In the genomic region with DNA sequence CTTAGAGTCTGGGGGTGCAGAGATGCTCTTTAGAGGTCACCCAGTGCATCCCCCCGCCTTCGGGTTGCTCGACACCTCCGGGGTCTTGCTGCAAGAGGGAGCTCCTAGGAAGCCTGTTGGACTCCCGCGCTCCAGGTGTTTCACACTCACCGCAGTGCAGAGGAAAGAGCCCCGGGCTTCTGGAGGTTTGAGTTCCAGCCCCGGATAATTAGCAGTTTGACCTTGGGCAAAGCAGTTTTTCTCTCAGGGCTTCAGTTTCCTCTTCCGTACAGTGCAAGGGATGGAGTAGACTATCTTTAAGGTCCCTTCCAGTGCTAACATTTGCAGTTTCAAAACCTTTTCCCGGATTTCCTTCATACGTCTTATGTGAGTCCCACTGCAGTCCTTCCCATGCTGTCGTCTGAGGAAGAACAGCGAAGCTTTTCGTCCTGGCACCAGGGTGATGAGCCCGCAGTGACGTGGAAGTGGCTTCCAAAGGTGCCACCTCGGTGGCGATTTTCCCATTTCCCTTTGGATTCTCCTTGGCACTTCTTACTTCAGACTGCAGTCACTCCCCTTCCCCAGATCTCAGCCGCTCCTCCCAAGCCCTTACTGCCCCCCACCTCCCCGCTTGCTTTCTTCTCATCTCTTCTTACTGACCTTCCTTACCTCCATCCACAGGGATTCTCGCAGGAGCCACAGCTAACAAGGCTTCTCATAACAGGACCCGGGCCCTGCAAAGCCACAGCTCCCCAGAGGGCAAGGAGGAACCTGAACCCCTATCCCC, we compare ENCODE assay signal across 8 cellular contexts. TPM values are rescaled to one million over a fixed set of nuclear protein-coding genes. Genes with fewer than 3 reads are reported as not detected.
DNase-seq lines count a peak whose midpoint lies in the region; ATAC-seq and TF ChIP-seq lines count a peak whose summit lies in the region.

No MANE protein-coding gene starts in this region.

- TF ChIP-seq POLR2A in adrenal gland (IDR thresholded peaks at IDR 0.05) (peak in 1 of 2 donors; percentile 35), testis (IDR thresholded peaks at IDR 0.05) (no peak)

- DNase-seq in AG04450 (ENCODE audit: low read depth, low spot score), result no peak
- DNase-seq in adrenal gland, result peak in 5 of 7 donors; percentile 49 to 69 (median 53)
- DNase-seq in testis, result no peak
- no peak for DNase-seq in left lobe of liver (ENCODE audit: low spot score)
- DNase-seq in D341Med (ENCODE audit: low spot score), result no peak

- H3K36me3 ChIP-seq in HEK293 (ENCODE audit: control insufficient read depth in 2 of 2, insufficient read depth in 1 of 2, low read length in 2 of 2) (peaks cover 7 to 55% of the 10 kb centered on the region in 2 experiments; a peak in 2 of 3 replicates), adrenal gland (replicated peaks in 1 of 2) (peaks cover 0 to 46% of the 10 kb centered on the region in 2 donors), testis (ENCODE audit: low read depth, missing control alignments) (no peaks in the 10 kb centered on the region)

- 4 to 7% (median 6%) methylated on average over 17 to 23 of the region's 23 CpGs for WGBS in adrenal gland, 4 donors
- 4 to 5% methylated on average over 19 to 23 of the region's 23 CpGs for WGBS in testis, 2 donors

- H3K4me3 ChIP-seq in AG04450 (ENCODE audit: low read depth, low read length) (peak overlapping the region; percentile 96), HEK293 (ENCODE audit: low read depth, low read length) (peak overlapping the region; percentile 76), adrenal gland (peak overlapping the region; percentile 37 to 95 (median 78)), testis (peak overlapping the region; percentile 76 to 92)

- CTCF ChIA-PET in AG04450 (lab: Charles Lee) (interaction anchor here (0.6 to 4.9 kb wide), 16 partner anchors 8 to 196 kb away, joined by 3 to 73 read pairs (median 4); a partner anchor contains a TSS), HEK293 (lab: Yijun Ruan, JAX) (interaction anchor here (0.6 to 7.3 kb wide), 29 partner anchors 9 to 1008 kb away, joined by 3 to 89 read pairs (median 4); a partner anchor contains a TSS)

- POLR2A ChIA-PET in AG04450 (lab: Yijun Ruan, JAX) (interaction anchor here (0.6 to 3.0 kb wide), 6 partner anchors 12 to 388 kb away, joined by 3 to 17 read pairs (median 4); no protein-coding TSS in a partner anchor), HEK293 (lab: Yijun Ruan, JAX) (interaction anchor here (0.6 to 4.3 kb wide), 20 partner anchors 9 to 440 kb away, joined by 3 to 29 read pairs (median 6); a partner anchor contains a TSS)

- intact Hi-C loops in adrenal gland (cut with DNase I) (no loop called here), testis (cut with DNase I; ENCODE audit: low total_unique reads) (no loop called here)

- H3K27ac ChIP-seq in AG04450 (ENCODE audit: low read depth, low read length) (no peak overlapping the region), HEK293 (ENCODE audit: extremely low read depth, low read depth, low read length) (peak overlapping the region; percentile 72; the same call in 1 of the 2 replicates), adrenal gland (peak overlapping the region in 4 of 5 donors; percentile 14 to 72 (median 26)), layer of hippocampus (ENCODE audit: low read depth, low read length) (peak overlapping the region; percentile 82), testis (peak overlapping the region in 1 of 2 donors; percentile 69)

- TF ChIP-seq CTCF in AG04450 (IDR thresholded peaks at IDR 0.05; ENCODE audit: low read depth, low read length), result no peak
- no peak for TF ChIP-seq CTCF in HEK293 (tag by site-specific recombination; IDR thresholded peaks at IDR 0.05)
- no peak for TF ChIP-seq CTCF in adrenal gland (IDR thresholded peaks at IDR 0.05)
- TF ChIP-seq CTCF in testis (IDR thresholded peaks at IDR 0.05), result no peak

- H3K27me3 ChIP-seq in AG04450 (ENCODE audit: control insufficient read depth, insufficient read depth, low read length) (no peaks in the 10 kb centered on the region), adrenal gland (no peaks in the 10 kb centered on the region), layer of hippocampus (ENCODE audit: control insufficient read depth, insufficient read depth, low read length) (no peaks in the 10 kb centered on the region), testis (no peaks in the 10 kb centered on the region)

- no peaks in the 10 kb centered on the region; the same call in 1 of the 2 replicates for H3K9me3 ChIP-seq in AG04450 (ENCODE audit: control insufficient read depth, insufficient read depth, low read length)
- H3K9me3 ChIP-seq in HEK293 (ENCODE audit: control insufficient read depth, insufficient read depth, low read depth, low read length), result no peaks in the 10 kb centered on the region
- no peaks in the 10 kb centered on the region for H3K9me3 ChIP-seq in adrenal gland (replicated peaks in 1 of 3)
- no peaks in the 10 kb centered on the region for H3K9me3 ChIP-seq in testis

- H3K4me1 ChIP-seq in HEK293 (ENCODE audit: control insufficient read depth, insufficient read depth, low read length), result peaks cover 3% of the 10 kb centered on the region; the same call in 1 of the 2 replicates
- H3K4me1 ChIP-seq in adrenal gland (replicated peaks in 1 of 2), result peaks cover 12 to 31% of the 10 kb centered on the region in 2 donors
- H3K4me1 ChIP-seq in testis, result peaks cover 30% of the 10 kb centered on the region

- ATAC-seq in HG02588 (IDR thresholded peaks at IDR 0.05; ENCODE audit: unreplicated experiment) (no peak), left lobe of liver (no peak)

TF ChIP-seq in HEK293, 187 proteins besides CTCF, POLR2A, EP300 and RAD21:
- TF ChIP-seq ZNF335 (tag by site-specific recombination; conservative IDR thresholded peaks at IDR 0.05) (peak; percentile 70), MZF1 (tag by site-specific recombination; IDR thresholded peaks at IDR 0.05; ENCODE audit: borderline replicate concordance) (no peak), ZBTB20 (tag by site-specific recombination; IDR thresholded peaks at IDR 0.05) (peak; percentile 10; the same call in 1 of the 2 replicates), ZNF660 (tag by site-specific recombination; IDR thresholded peaks at IDR 0.05) (no peak), ZNF16 (tag by site-specific recombination; IDR thresholded peaks at IDR 0.05; ENCODE audit: low read depth) (no peak)
- TF ChIP-seq, protein P1, sequence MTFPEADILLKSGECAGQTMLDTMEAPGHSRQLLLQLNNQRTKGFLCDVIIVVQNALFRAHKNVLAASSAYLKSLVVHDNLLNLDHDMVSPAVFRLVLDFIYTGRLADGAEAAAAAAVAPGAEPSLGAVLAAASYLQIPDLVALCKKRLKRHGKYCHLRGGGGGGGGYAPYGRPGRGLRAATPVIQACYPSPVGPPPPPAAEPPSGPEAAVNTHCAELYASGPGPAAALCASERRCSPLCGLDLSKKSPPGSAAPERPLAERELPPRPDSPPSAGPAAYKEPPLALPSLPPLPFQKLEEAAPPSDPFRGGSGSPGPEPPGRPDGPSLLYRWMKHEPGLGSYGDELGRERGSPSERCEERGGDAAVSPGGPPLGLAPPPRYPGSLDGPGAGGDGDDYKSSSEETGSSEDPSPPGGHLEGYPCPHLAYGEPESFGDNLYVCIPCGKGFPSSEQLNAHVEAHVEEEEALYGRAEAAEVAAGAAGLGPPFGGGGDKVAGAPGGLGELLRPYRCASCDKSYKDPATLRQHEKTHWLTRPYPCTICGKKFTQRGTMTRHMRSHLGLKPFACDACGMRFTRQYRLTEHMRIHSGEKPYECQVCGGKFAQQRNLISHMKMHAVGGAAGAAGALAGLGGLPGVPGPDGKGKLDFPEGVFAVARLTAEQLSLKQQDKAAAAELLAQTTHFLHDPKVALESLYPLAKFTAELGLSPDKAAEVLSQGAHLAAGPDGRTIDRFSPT (tag by site-specific recombination; IDR thresholded peaks at IDR 0.05), result no peak

RNA-seq across cellular contexts. Expression of a gene that starts 0.6 kb away (rescaled TPM):
- polyA plus RNA-seq in AG04450 (2011; rRNA removed) (32.1 and 45.9 TPM in 2 replicates), adrenal gland (100 to 1,000 TPM in 2 of 3 donors, 10 to 100 TPM in 1; 56.9 to 181 (median 139) TPM), testis (ENCODE audit: insufficient read depth, low read depth, low replicate concordance) (90.7 TPM)
- polyA minus RNA-seq in AG04450 (2011; rRNA and poly(A)+ RNA removed), result 12.6 and 18.3 TPM in 2 replicates
- total RNA-seq in adrenal gland (100 to 1,000 TPM in 3 of 8 donors, 10 to 100 TPM in 5; 48.8 to 118 (median 87.4) TPM), testis (10 to 100 TPM; 79.3 to 84.2 TPM), left lobe of liver (102 TPM)

RNA-seq across cellular contexts. Expression of a gene that starts 1.0 kb away (rescaled TPM):
- polyA plus RNA-seq in AG04450 (2011; rRNA removed) (51.6 and 55.1 TPM in 2 replicates), adrenal gland (100 to 1,000 TPM in 1 of 3 donors, 10 to 100 TPM in 2; 54.8 to 129 (median 89.0) TPM), testis (ENCODE audit: insufficient read depth, low read depth, low replicate concordance) (112 TPM)
- 38.3 and 49.8 TPM in 2 replicates for polyA minus RNA-seq in AG04450 (2011; rRNA and poly(A)+ RNA removed)
- total RNA-seq in adrenal gland (100 to 1,000 TPM in 5 of 8 donors, 10 to 100 TPM in 3; 84.9 to 314 (median 110) TPM), testis (100 to 1,000 TPM; 154 to 177 TPM), left lobe of liver (43.9 TPM)

RNA-seq across cellular contexts. Expression of a gene that starts 10.1 kb away (rescaled TPM):
- polyA plus RNA-seq in AG04450 (2011; rRNA removed) (0.05 TPM in 1 of 2 replicates, not detected in the other), adrenal gland (1 to 10 TPM in 2 of 3 donors, under 1 TPM in 1; 0.11 to 4.0 (median 2.1) TPM), testis (ENCODE audit: insufficient read depth, low read depth, low replicate concordance) (3.4 TPM)
- polyA minus RNA-seq in AG04450 (2011; rRNA and poly(A)+ RNA removed), result 0.17 and 0.23 TPM in 2 replicates
- total RNA-seq in adrenal gland (10 to 100 TPM in 1 of 8 donors, 1 to 10 TPM in 7; 2.6 to 15.3 (median 4.1) TPM), testis (1 to 10 TPM; 1.5 to 1.8 TPM), left lobe of liver (1.3 TPM)

RNA-seq across cellular contexts. Expression of a gene that starts 21.4 kb away (rescaled TPM):
- polyA plus RNA-seq in AG04450 (2011; rRNA removed) (91.4 and 105 TPM in 2 replicates), adrenal gland (100 to 1,000 TPM in 1 of 3 donors, 10 to 100 TPM in 2; 25.7 to 201 (median 63.8) TPM), testis (ENCODE audit: insufficient read depth, low read depth, low replicate concordance) (77.6 TPM)
- 70.2 and 73.1 TPM in 2 replicates for polyA minus RNA-seq in AG04450 (2011; rRNA and poly(A)+ RNA removed)
- total RNA-seq in adrenal gland (100 to 1,000 TPM; 185 to 293 (median 214) TPM), testis (10 to 100 TPM; 59.9 to 81.0 TPM), left lobe of liver (117 TPM)

RNA-seq across cellular contexts. Expression of a gene that starts 53.9 kb away (rescaled TPM):
- polyA plus RNA-seq in AG04450 (2011; rRNA removed) (548 and 666 TPM in 2 replicates), adrenal gland (100 to 1,000 TPM in 2 of 3 donors, 10 to 100 TPM in 1; 93.5 to 284 (median 118) TPM), testis (ENCODE audit: insufficient read depth, low read depth, low replicate concordance) (338 TPM)
- polyA minus RNA-seq in AG04450 (2011; rRNA and poly(A)+ RNA removed), result 295 and 307 TPM in 2 replicates
- total RNA-seq in adrenal gland (100 to 1,000 TPM; 122 to 254 (median 193) TPM), testis (100 to 1,000 TPM; 255 to 271 TPM), left lobe of liver (51.4 TPM)

Comparison
In these comparisons a context has a peak if more than half of its experiments do, and no peak if none do; other contexts are left out.
1. DNase-seq: peak in adrenal gland (5 of 7); none in AG04450 (single experiment), testis (single experiment), left lobe of liver (single experiment) and D341Med (single experiment).
2. Peak in every context shown above with its lines, with median percentiles within 50 percentile points of each other: H3K4me3 ChIP-seq.